ENCODE assay signal across 8 cellular contexts in the genomic region with DNA sequence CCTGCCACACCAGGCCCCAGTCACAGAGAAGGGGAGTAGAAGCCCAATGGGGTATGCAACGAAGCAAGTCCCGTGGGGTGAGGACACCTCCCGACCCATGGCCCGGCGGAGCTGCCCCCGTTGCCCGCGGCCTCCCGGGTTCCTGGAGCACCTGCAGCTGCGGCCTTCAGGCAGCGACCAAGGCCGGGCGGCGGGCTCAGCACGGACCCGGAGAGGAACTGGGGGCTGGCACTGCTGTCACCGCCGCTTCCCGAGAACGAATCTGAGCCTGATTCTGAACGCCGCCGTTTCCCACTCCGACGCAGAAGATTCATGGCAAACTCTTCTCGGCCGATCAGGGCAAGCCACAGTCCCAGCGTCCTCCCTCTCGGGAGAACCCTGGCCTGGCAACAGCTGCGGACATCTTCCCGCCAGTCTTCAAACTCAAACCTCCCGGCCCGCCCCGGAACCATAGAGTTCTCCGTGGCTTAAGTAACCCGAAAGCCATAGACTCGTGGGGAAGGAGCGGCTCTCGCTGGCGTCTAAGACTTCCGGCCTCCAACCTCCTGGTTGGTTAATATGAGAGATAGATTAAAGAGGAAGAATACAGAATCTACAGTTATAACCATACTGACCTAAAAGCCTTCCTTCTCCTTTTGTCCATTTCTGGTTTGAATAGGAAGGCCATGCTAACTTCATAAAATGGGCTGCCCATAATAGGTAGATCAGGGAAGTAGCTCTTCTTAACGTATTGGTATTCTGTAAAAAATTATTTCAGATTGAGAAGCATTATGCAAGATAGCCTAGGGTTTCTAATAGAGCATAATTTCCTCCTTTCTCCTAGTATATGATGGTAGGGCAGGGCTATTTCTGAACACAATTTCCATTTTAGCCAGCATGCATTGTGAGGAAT. TPM values are rescaled to one million over a fixed set of nuclear protein-coding genes. Genes with fewer than 3 reads are reported as not detected.
DNase-seq lines count a peak whose midpoint lies in the region; ATAC-seq and TF ChIP-seq lines count a peak whose summit lies in the region.

A gene (minus strand): TSS at position 425 of the 892 bp plus-strand sequence. CDS start 111 bp downstream, at position 314.

- no peaks in the 10 kb centered on the region for H3K36me3 Mint-ChIP-seq in activated naive CD4-positive, alpha-beta T cell treated with anti-CD3 and anti-CD28 coated beads, Interleukin-2, amount 50 U/mL, for 24 hours

- TF ChIP-seq CTCF in GM06990 (IDR thresholded peaks at IDR 0.05; ENCODE audit: insufficient read depth, low read length, poor library complexity, severe bottlenecking) (no peak), omental fat pad (IDR thresholded peaks at IDR 0.05) (no peak), thoracic aorta (IDR thresholded peaks at IDR 0.05) (no peak)

- H3K27me3 Mint-ChIP-seq in activated naive CD4-positive, alpha-beta T cell treated with anti-CD3 and anti-CD28 coated beads, Interleukin-2, amount 50 U/mL, for 24 hours: no peaks in the 10 kb centered on the region

- H3K9me3 ChIP-seq in thoracic aorta: no peaks in the 10 kb centered on the region

- peaks cover 9% of the 10 kb centered on the region for H3K4me1 Mint-ChIP-seq in activated naive CD4-positive, alpha-beta T cell treated with anti-CD3 and anti-CD28 coated beads, Interleukin-2, amount 50 U/mL, for 24 hours

- H3K4me3 Mint-ChIP-seq in activated naive CD4-positive, alpha-beta T cell treated with anti-CD3 and anti-CD28 coated beads, Interleukin-2, amount 50 U/mL, for 24 hours: peak within 1 kb of the TSS; percentile 93

- DNase-seq in GM06990 (ENCODE audit: extremely low read depth, insufficient read length) (peak; percentile 84), NCI-H1092 (lab: John Stamatoyannopoulos, UW) (peak; percentile 93), glomerular visceral epithelial cell (ENCODE audit: extremely low spot score) (peak; percentile 92), omental fat pad (ENCODE audit: low spot score) (peak; percentile 57), thoracic aorta (ENCODE audit: low spot score) (peak; percentile 76)

- H3K27me3 ChIP-seq in GM06990 (replicated peaks; ENCODE audit: control insufficient read depth, insufficient read depth, low read length): no peaks in the 10 kb centered on the region
- H3K27me3 ChIP-seq in thoracic aorta (replicated peaks; ENCODE audit: insufficient read depth): no peaks in the 10 kb centered on the region

- peak within 1 kb of the TSS; percentile 91 for H3K27ac Mint-ChIP-seq in activated naive CD4-positive, alpha-beta T cell treated with anti-CD3 and anti-CD28 coated beads, Interleukin-2, amount 50 U/mL, for 24 hours

- H3K36me3 ChIP-seq in GM06990 (ENCODE audit: control insufficient read depth, insufficient read depth, low read length) (no peaks in the 10 kb centered on the region), thoracic aorta (no peaks in the 10 kb centered on the region)

- no peaks in the 10 kb centered on the region for H3K9me3 Mint-ChIP-seq in activated naive CD4-positive, alpha-beta T cell treated with anti-CD3 and anti-CD28 coated beads, Interleukin-2, amount 50 U/mL, for 24 hours

- H3K27ac ChIP-seq in thoracic aorta: peak within 1 kb of the TSS; percentile 61 to 65

- ATAC-seq in HG02588 (IDR thresholded peaks at IDR 0.05; ENCODE audit: unreplicated experiment): peak; percentile 83
- ATAC-seq in SK-N-SH treated with all-trans-retinoic acid at 6 μM for 48 hours: peak; percentile 98
- ATAC-seq in omental fat pad (ENCODE audit: low FRiP score): peak; percentile 98
- peak; percentile 85 for ATAC-seq in thoracic aorta (ENCODE audit: insufficient number of reproducible peaks, low FRiP score, low read depth)

- peaks cover 4 to 6% of the 10 kb centered on the region in 2 donors for H3K4me1 ChIP-seq in thoracic aorta (ENCODE audit: control insufficient read depth in 1 of 2, low read depth in 2 of 2)

- H3K4me3 ChIP-seq in GM06990 (replicated peaks; ENCODE audit: low read depth, low read length) (peak within 1 kb of the TSS; percentile 78), thoracic aorta (peak within 1 kb of the TSS; percentile 81)

TF ChIP-seq in SK-N-SH treated with all-trans-retinoic acid at 6 μM for 48 hours, 23 proteins besides CTCF, POLR2A, EP300 and RAD21:
- no peak for TF ChIP-seq ZNF565 (CRISPR knock-in tag; conservative IDR thresholded peaks at IDR 0.05; ENCODE audit: low read depth)

RNA-seq across cellular contexts. Expression of the gene that starts here (rescaled TPM):
- total RNA-seq in omental fat pad (under 1 TPM; 0.06 to 0.84 (median 0.25) TPM), thoracic aorta (under 1 TPM; 0.42 to 0.68 TPM)

Comparison
In these comparisons a context has a peak if more than half of its experiments do, and no peak if none do; other contexts are left out.
1. Peak in every context shown above with its lines: DNase-seq, ATAC-seq, H3K4me3 ChIP-seq and H3K27ac ChIP-seq.
2. Peak in DNase-seq and ATAC-seq in omental fat pad; RNA of the gene not detected or under 1 TPM.
3. Peak in DNase-seq, ATAC-seq, H3K4me3 ChIP-seq and H3K27ac ChIP-seq in thoracic aorta; RNA of the gene not detected or under 1 TPM.